Comparison of ENCODE assay signal across 21 cellular contexts in the genomic region with DNA sequence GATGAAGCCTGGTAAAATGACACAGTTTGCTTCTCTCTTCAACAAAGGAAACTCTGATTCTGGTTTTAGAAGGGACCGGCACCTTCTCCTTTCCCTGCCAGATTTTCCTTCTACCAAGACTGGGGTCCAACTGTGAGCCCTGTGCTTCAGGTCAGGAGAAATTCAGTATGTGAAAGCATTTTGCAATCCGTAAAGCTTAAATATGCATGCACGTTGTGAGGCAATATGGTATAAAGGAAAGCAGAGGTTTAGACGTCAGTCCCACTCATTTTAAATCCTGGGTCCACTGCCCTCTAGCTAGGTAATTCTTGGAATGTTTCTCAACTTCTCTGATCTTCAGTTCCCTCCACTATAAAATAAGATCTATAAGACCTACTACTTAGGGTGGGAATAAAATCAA.
DNase-seq lines count a peak whose midpoint lies in the region; FAIRE-seq and TF ChIP-seq lines count a peak whose summit lies in the region.
"Had no signal": no experiment of that assay in that cellular context is flagged by ENCODE, and none has a peak within 500 bp of the region (broad histone marks: within the 10 kb centered on the region; RNA-seq: fewer than 3 reads in every experiment).

No MANE protein-coding gene starts in this region.

- no peaks in the 10 kb centered on the region for H3K36me3 Mint-ChIP-seq in activated CD4-positive, alpha-beta T cell treated with anti-CD3 and anti-CD28 coated beads, Interleukin-2, amount 10 ng/mL, durations not matched to agents 24 days and 14 days (ENCODE audit: low read depth)
- H3K36me3 Mint-ChIP-seq in endothelial cell (ENCODE audit: low read depth, unreplicated experiment): no peaks in the 10 kb centered on the region
- H3K36me3 Mint-ChIP-seq: CD4-positive, CD25-positive, alpha-beta regulatory T cell; CD8-positive, alpha-beta T cell had no signal

- H3K9me1 ChIP-seq in endothelial cell of umbilical vein (replicated peaks; ENCODE audit: control insufficient read depth, extremely low read depth, insufficient read depth, low read length): no peaks in the 10 kb centered on the region

- H3K4ac ChIP-seq in trophoblast cell (ENCODE audit: low read depth, low read length): no peak overlapping the region

- TF ChIP-seq CTCF in endothelial cell of umbilical vein (IDR thresholded peaks at IDR 0.05; ENCODE audit: extremely low read depth in 1 of 2, insufficient read depth in 1 of 2, low read depth in 1 of 2, low read length in 2 of 2): no peak
- no peak for TF ChIP-seq CTCF in endothelial cell (IDR thresholded peaks at IDR 0.05; ENCODE audit: unreplicated experiment)

- H3K9ac ChIP-seq in endothelial cell of umbilical vein (replicated peaks; ENCODE audit: extremely low read depth, insufficient read depth, low read length) (peak overlapping the region; percentile 11), trophoblast cell (ENCODE audit: low read length) (no peak overlapping the region)
- H3K9ac ChIP-seq: BLaER1 had no signal

- TF ChIP-seq POLR2A in endothelial cell of umbilical vein (IDR thresholded peaks at IDR 0.05; ENCODE audit: low read depth, low read length) (no peak), erythroblast (IDR thresholded peaks at IDR 0.05; ENCODE audit: low read length) (no peak)

- no peak overlapping the region for H4K91ac ChIP-seq in trophoblast cell (ENCODE audit: low read depth, low read length)

- H2BK120ac ChIP-seq in trophoblast cell (ENCODE audit: insufficient read depth, low read length, poor library complexity): no peak overlapping the region

- H3K4me3 ChIP-seq in endothelial cell of umbilical vein (replicated peaks in 1 of 3; ENCODE audit: insufficient read depth in 1 of 3, low read depth in 1 of 3, low read length in 3 of 3): no peak overlapping the region
- H3K4me3 ChIP-seq in trophoblast cell (ENCODE audit: low read depth, low read length): no peak overlapping the region
- H3K4me3 ChIP-seq: BLaER1, GM12878 had no signal

- no peaks in the 10 kb centered on the region for H3K4me1 Mint-ChIP-seq in activated CD4-positive, alpha-beta T cell treated with anti-CD3 and anti-CD28 coated beads, Interleukin-2, amount 10 ng/mL, durations not matched to agents 24 days and 14 days
- no peaks in the 10 kb centered on the region for H3K4me1 Mint-ChIP-seq in endothelial cell (ENCODE audit: unreplicated experiment)
- H3K4me1 Mint-ChIP-seq: B cell; CD4-positive, CD25-positive, alpha-beta regulatory T cell had no signal

- H2AFZ ChIP-seq in endothelial cell of umbilical vein (ENCODE audit: low read depth, low read length) (no peak overlapping the region), trophoblast cell (ENCODE audit: insufficient read depth, low read length, poor library complexity) (no peak overlapping the region)

- H3K27ac Mint-ChIP-seq in activated CD4-positive, alpha-beta T cell treated with anti-CD3 and anti-CD28 coated beads, Interleukin-2, amount 10 ng/mL, durations not matched to agents 24 days and 14 days: no peak overlapping the region
- no peak overlapping the region for H3K27ac Mint-ChIP-seq in endothelial cell (ENCODE audit: unreplicated experiment)
- H3K27ac Mint-ChIP-seq: B cell; CD4-positive, CD25-positive, alpha-beta regulatory T cell; CD8-positive, alpha-beta T cell had no signal

- BruUV-seq in endothelial cell of umbilical vein (replicated peaks; lab: Mats Ljungman, UMichigan): no TSS peak

- H2BK5ac ChIP-seq in trophoblast cell (ENCODE audit: low read depth, low read length, poor library complexity): no peak overlapping the region

- H4K20me1 ChIP-seq in endothelial cell of umbilical vein (replicated peaks; ENCODE audit: control insufficient read depth, extremely low read depth, insufficient read depth, low read length): no peaks in the 10 kb centered on the region
- H4K20me1 ChIP-seq: BLaER1 had no signal

- DNase-seq in activated CD4-positive, alpha-beta T cell treated with anti-CD3 and anti-CD28 coated beads, Interleukin-2, amount 10 ng/mL, durations not matched to agents 24 days and 14 days: peak; percentile 8
- DNase-seq in activated CD4-positive, alpha-beta T cell treated with anti-CD3 and anti-CD28 coated beads, Interleukin-2, amount 50 U/mL, for 48 hours: no peak
- no peak for DNase-seq in endothelial cell of umbilical vein (ENCODE audit: low read depth, low spot score)
- peak; percentile 16 to 56 for DNase-seq in trophoblast cell
- no peak for DNase-seq in erythroblast (lab: John Stamatoyannopoulos, UW)
- DNase-seq in endothelial cell (ENCODE audit: low spot score): no peak
- DNase-seq: Caco-2; CD4-positive, CD25-positive, alpha-beta regulatory T cell; CD8-positive, alpha-beta T cell; DMS153; DND-41; GOT3; H7; HCEC 1CT had no signal

- WGBS in trophoblast cell (ENCODE audit: extremely low coverage, insufficient coverage, insufficient read length): no CpG with 5 or more reads among the region's 4 CpGs

- peaks cover 20% of the 10 kb centered on the region for H3K4me1 ChIP-seq in endothelial cell of umbilical vein (ENCODE audit: control insufficient read depth, extremely low read depth, insufficient read depth, low read length)
- H3K4me1 ChIP-seq in trophoblast cell (ENCODE audit: control insufficient read depth in 1 of 2, insufficient read depth in 2 of 2, low read length in 2 of 2): no peaks in the 10 kb centered on the region
- H3K4me1 ChIP-seq: BLaER1, Caco-2 had no signal

- POLR2A ChIA-PET in endothelial cell of umbilical vein (lab: Charles Lee): no interaction called here

- H3K27me3 Mint-ChIP-seq in activated CD4-positive, alpha-beta T cell treated with anti-CD3 and anti-CD28 coated beads, Interleukin-2, amount 10 ng/mL, durations not matched to agents 24 days and 14 days: no peaks in the 10 kb centered on the region
- peaks cover 2% of the 10 kb centered on the region for H3K27me3 Mint-ChIP-seq in endothelial cell (ENCODE audit: unreplicated experiment)
- H3K27me3 Mint-ChIP-seq: B cell; CD4-positive, CD25-positive, alpha-beta regulatory T cell had no signal

- H3K79me2 ChIP-seq in endothelial cell of umbilical vein (ENCODE audit: control insufficient read depth, insufficient read depth, low read length) (no peaks in the 10 kb centered on the region), trophoblast cell (ENCODE audit: control insufficient read depth, insufficient read depth, low read length, poor library complexity) (no peaks in the 10 kb centered on the region)

- H3K79me1 ChIP-seq in trophoblast cell (ENCODE audit: low read length): no peaks in the 10 kb centered on the region

- H4K8ac ChIP-seq in trophoblast cell (ENCODE audit: low read depth, low read length): no peak overlapping the region

- H3K4me2 ChIP-seq in endothelial cell of umbilical vein (ENCODE audit: insufficient read depth, low read length) (peak overlapping the region; percentile 16), trophoblast cell (ENCODE audit: low read length) (no peak overlapping the region)
- H3K4me2 ChIP-seq: BLaER1 had no signal

- CTCF ChIA-PET in endothelial cell of umbilical vein (lab: Charles Lee): interaction anchor here (1.9 kb wide), 1 partner anchor 22 kb away, joined by 7 read pairs; no protein-coding TSS in a partner anchor

- no peak overlapping the region for H3K23ac ChIP-seq in trophoblast cell (ENCODE audit: low read length)

- H3K18ac ChIP-seq in trophoblast cell (ENCODE audit: low read length): no peak overlapping the region

- H3K36me3 ChIP-seq in endothelial cell of umbilical vein (ENCODE audit: control insufficient read depth in 2 of 2, extremely low read depth in 1 of 2, insufficient read depth in 2 of 2, low read length in 2 of 2) (no peaks in the 10 kb centered on the region), trophoblast cell (ENCODE audit: control insufficient read depth in 1 of 2, insufficient read depth in 2 of 2, low read length in 2 of 2) (no peaks in the 10 kb centered on the region)
- H3K36me3 ChIP-seq: BLaER1 had no signal

- no peak overlapping the region for H3K4me3 Mint-ChIP-seq in activated CD4-positive, alpha-beta T cell treated with anti-CD3 and anti-CD28 coated beads, Interleukin-2, amount 10 ng/mL, durations not matched to agents 24 days and 14 days
- no peak overlapping the region for H3K4me3 Mint-ChIP-seq in endothelial cell (ENCODE audit: unreplicated experiment)
- H3K4me3 Mint-ChIP-seq: B cell; CD4-positive, CD25-positive, alpha-beta regulatory T cell; CD8-positive, alpha-beta T cell had no signal

- H3K27me3 ChIP-seq in endothelial cell of umbilical vein (ENCODE audit: control insufficient read depth in 2 of 2, insufficient read depth in 2 of 2, low read length in 2 of 2) (no peaks in the 10 kb centered on the region), trophoblast cell (ENCODE audit: insufficient read depth, low read length) (no peaks in the 10 kb centered on the region)
- H3K27me3 ChIP-seq: BLaER1 had no signal

- dilution Hi-C loops in endothelial cell of umbilical vein (cut with MboI; ENCODE audit: extremely low pct_ligation_motif_present, low sequenced_read_pairs): no loop called here

- no peak overlapping the region for H2BK12ac ChIP-seq in trophoblast cell (ENCODE audit: low read length)

- H3K9me3 ChIP-seq in endothelial cell of umbilical vein (replicated peaks; ENCODE audit: control insufficient read depth, insufficient read depth, low read length): no peaks in the 10 kb centered on the region
- H3K9me3 ChIP-seq in trophoblast cell (ENCODE audit: insufficient read depth, low read depth, low read length): no peaks in the 10 kb centered on the region
- H3K9me3 ChIP-seq: BLaER1, Caco-2 had no signal

- intact Hi-C loops in activated CD4-positive, alpha-beta T cell treated with anti-CD3 and anti-CD28 coated beads, Interleukin-2, amount 10 ng/mL, durations not matched to agents 24 days and 14 days (cut with micrococcal nuclease): no loop called here
- intact Hi-C loops in endothelial cell of umbilical vein (cut with micrococcal nuclease): no loop called here

- H3K9me3 Mint-ChIP-seq in activated CD4-positive, alpha-beta T cell treated with anti-CD3 and anti-CD28 coated beads, Interleukin-2, amount 10 ng/mL, durations not matched to agents 24 days and 14 days: no peaks in the 10 kb centered on the region
- H3K9me3 Mint-ChIP-seq in endothelial cell (ENCODE audit: unreplicated experiment): no peaks in the 10 kb centered on the region
- H3K9me3 Mint-ChIP-seq: CD8-positive, alpha-beta T cell had no signal

- H3K27ac ChIP-seq in endothelial cell of umbilical vein (ENCODE audit: insufficient read depth, low read depth, low read length) (no peak overlapping the region), trophoblast cell (ENCODE audit: low read depth, low read length) (no peak overlapping the region)
- H3K27ac ChIP-seq: 22Rv1, BLaER1, C4-2B had no signal

- H2AK5ac ChIP-seq in trophoblast cell (ENCODE audit: low read length): no peak overlapping the region

- FAIRE-seq in endothelial cell of umbilical vein (lab: Jason Lieb, UNC): no peak
- FAIRE-seq: A204.1, G401.6, GM12878 had no signal

- no peak overlapping the region for H4K12ac ChIP-seq in trophoblast cell (ENCODE audit: low read depth, low read length)

- H3K14ac ChIP-seq in trophoblast cell (ENCODE audit: low read length): no peak overlapping the region

TF ChIP-seq in endothelial cell of umbilical vein, 7 proteins besides CTCF, POLR2A, EP300 and RAD21 (continues in another document):
- TF ChIP-seq, protein P1, sequence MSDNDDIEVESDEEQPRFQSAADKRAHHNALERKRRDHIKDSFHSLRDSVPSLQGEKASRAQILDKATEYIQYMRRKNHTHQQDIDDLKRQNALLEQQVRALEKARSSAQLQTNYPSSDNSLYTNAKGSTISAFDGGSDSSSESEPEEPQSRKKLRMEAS (IDR thresholded peaks at IDR 0.05; ENCODE audit: insufficient read depth, insufficient read length): no peak

Comparison
In these comparisons a context has a peak if more than half of its experiments do, and no peak if none do; other contexts are left out.
1. DNase-seq: peak in activated CD4-positive, alpha-beta T cell treated with anti-CD3 and anti-CD28 coated beads, Interleukin-2, amount 10 ng/mL, durations not matched to agents 24 days and 14 days (single experiment) and trophoblast cell (2 of 2); none in activated CD4-positive, alpha-beta T cell treated with anti-CD3 and anti-CD28 coated beads, Interleukin-2, amount 50 U/mL, for 48 hours (0 of 2), endothelial cell of umbilical vein (single experiment), erythroblast (0 of 2) and endothelial cell (single experiment).